In the genomic region with DNA sequence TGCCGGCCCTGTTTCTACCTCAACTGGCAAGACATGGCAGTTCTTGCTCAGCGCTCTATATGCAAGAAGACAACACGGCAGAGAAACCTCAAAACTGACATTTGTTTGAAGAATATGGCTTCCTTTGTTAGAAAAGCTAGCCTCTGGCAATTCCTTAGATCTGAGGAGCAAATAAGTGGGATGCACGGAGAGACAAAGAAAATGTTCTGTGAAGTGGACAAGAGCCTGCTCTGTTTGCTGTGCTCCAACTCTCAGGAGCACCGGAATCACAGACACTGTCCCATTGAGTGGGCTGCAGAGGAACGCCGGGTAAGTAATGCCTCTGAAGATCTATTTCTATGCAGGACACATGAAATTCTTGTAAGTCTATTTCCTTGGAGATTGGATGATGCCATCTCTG, we compare ENCODE assay signal across 16 cellular contexts. TPM values are rescaled to one million over a fixed set of nuclear protein-coding genes. Genes with fewer than 3 reads are reported as not detected.
"Had no signal": no experiment of that assay in that cellular context is flagged by ENCODE, and none has a peak within 500 bp of the region (broad histone marks: within the 10 kb centered on the region; RNA-seq: fewer than 3 reads in every experiment).

No MANE protein-coding gene starts in this region.

RNA-seq across cellular contexts. Expression of a gene that starts 37.9 kb away (rescaled TPM):
- total RNA-seq: stomach, subcutaneous adipose tissue, suprapubic skin, temporal lobe, testis, thoracic aorta, thyroid gland, tibial nerve, transverse colon, upper lobe of left lung, upper lobe of right lung, ureter, urinary bladder, uterus, vagina had no signal
- polyA plus RNA-seq: stomach, thymus, urinary bladder had no signal
